Comparison of ENCODE assay signal across 1 cellular context in genomic region chr4:184538023-184538599, GRCh38.
TF ChIP-seq lines count a peak whose summit lies in the region.

No MANE protein-coding gene starts in this region.

TF ChIP-seq in K562, 482 proteins besides CTCF, POLR2A, EP300 and RAD21 (continued from another document and continues in another):
- TF ChIP-seq, protein P1, sequence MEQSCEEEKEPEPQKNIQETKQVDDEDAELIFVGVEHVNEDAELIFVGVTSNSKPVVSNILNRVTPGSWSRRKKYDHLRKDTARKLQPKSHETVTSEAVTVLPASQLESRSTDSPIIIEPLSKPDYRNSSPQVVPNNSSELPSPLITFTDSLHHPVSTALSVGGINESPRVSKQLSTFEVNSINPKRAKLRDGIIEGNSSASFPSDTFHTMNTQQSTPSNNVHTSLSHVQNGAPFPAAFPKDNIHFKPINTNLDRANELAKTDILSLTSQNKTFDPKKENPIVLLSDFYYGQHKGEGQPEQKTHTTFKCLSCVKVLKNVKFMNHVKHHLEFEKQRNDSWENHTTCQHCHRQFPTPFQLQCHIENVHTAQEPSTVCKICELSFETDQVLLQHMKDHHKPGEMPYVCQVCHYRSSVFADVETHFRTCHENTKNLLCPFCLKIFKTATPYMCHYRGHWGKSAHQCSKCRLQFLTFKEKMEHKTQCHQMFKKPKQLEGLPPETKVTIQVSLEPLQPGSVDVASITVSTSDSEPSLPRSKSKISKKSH (CRISPR knock-in tag; IDR thresholded peaks at IDR 0.05) = no peak
- TF ChIP-seq ESRRA (IDR thresholded peaks at IDR 0.05; ENCODE audit: borderline replicate concordance, low read depth) (peak; percentile 18; the same call in 1 of the 2 replicates), YY1 (IDR thresholded peaks at IDR 0.05; ENCODE audit: borderline replicate concordance in 1 of 3, control insufficient read depth in 1 of 3, extremely low read depth in 1 of 3, insufficient read depth in 3 of 3, insufficient read length in 1 of 3, insufficient replicate concordance in 2 of 3, low read depth in 1 of 3, low read length in 2 of 3) (peak in 1 of 3 experiments; percentile 13), GATA2 (CRISPR knock-in tag; IDR thresholded peaks at IDR 0.05) (no peak), ZNF24 (IDR thresholded peaks at IDR 0.05) (peak; percentile 62; the same call in 1 of the 2 replicates), DPF2 (IDR thresholded peaks at IDR 0.05) (0 out of 2 replicates have a peak, but pooled peaks have one; percentile 2), ATF1 (CRISPR knock-in tag; IDR thresholded peaks at IDR 0.05) (no peak), ATF1 (tag; IDR thresholded peaks at IDR 0.05) (peak; percentile 57), MYNN (IDR thresholded peaks at IDR 0.05) (peak; percentile 63; the same call in 1 of the 2 replicates), MYNN (CRISPR knock-in tag; IDR thresholded peaks at IDR 0.05) (no peak), TEAD4 (IDR thresholded peaks at IDR 0.05; ENCODE audit: low read length) (0 out of 2 replicates have a peak, but pooled peaks have one; percentile 46), TEAD4 (CRISPR knock-in tag; IDR thresholded peaks at IDR 0.05; ENCODE audit: borderline replicate concordance) (no peak), ZBTB8A (IDR thresholded peaks at IDR 0.05; ENCODE audit: partially characterized antibody) (no peak), TEAD1 (CRISPR knock-in tag; IDR thresholded peaks at IDR 0.05) (peak in 1 of 2 experiments; percentile 6; a peak in 1 of 4 replicates), ARID2 (IDR thresholded peaks at IDR 0.05) (peak; percentile 85), BCOR (IDR thresholded peaks at IDR 0.05) (no peak), ETS1 (conservative IDR thresholded peaks at IDR 0.05; ENCODE audit: control insufficient read depth, low read depth, low read length) (no peak), LCOR (CRISPR knock-in tag; IDR thresholded peaks at IDR 0.05) (peak; percentile 53; the same call in 1 of the 2 replicates), FIP1L1 (IDR thresholded peaks at IDR 0.05; ENCODE audit: low read depth, low read length, poor library complexity, severe bottlenecking) (no peak), GATAD2A (IDR thresholded peaks at IDR 0.05) (no peak), PHTF2 (CRISPR knock-in tag; IDR thresholded peaks at IDR 0.05) (no peak), ETV5 (CRISPR knock-in tag; IDR thresholded peaks at IDR 0.05; ENCODE audit: low read depth) (peak; percentile 38), ZNF318 (IDR thresholded peaks at IDR 0.05; ENCODE audit: borderline replicate concordance in 1 of 2, low read depth in 1 of 2) (peak in 1 of 2 experiments; percentile 39; a peak in 1 of 4 replicates), ADNP (tag; IDR thresholded peaks at IDR 0.05) (peak; percentile 12; the same call in 1 of the 2 replicates), SMC3 (conservative IDR thresholded peaks at IDR 0.05; ENCODE audit: insufficient read depth, low read depth, low read length) (peak; percentile 92), THRAP3 (IDR thresholded peaks at IDR 0.05; ENCODE audit: borderline replicate concordance) (0 out of 2 replicates have a peak, but pooled peaks have one; percentile 31), ARNT (IDR thresholded peaks at IDR 0.05) (peak in 1 of 2 experiments; percentile 35; a peak in 1 of 4 replicates), ZBTB7A (IDR thresholded peaks at IDR 0.05; ENCODE audit: borderline replicate concordance, control insufficient read depth, low read depth, low read length) (peak; percentile 56), RCOR1 (IDR thresholded peaks at IDR 0.05; ENCODE audit: borderline replicate concordance in 1 of 2, low read depth in 2 of 2, low read length in 2 of 2) (no peak), NFIC (IDR thresholded peaks at IDR 0.05) (0 out of 2 replicates have a peak, but pooled peaks have one; percentile 24), CREM (IDR thresholded peaks at IDR 0.05; ENCODE audit: low read depth) (peak; percentile 55), SMARCA5 (IDR thresholded peaks at IDR 0.05) (0 out of 2 replicates have a peak, but pooled peaks have one; percentile 26), RBM14 (IDR thresholded peaks at IDR 0.05; ENCODE audit: borderline replicate concordance, insufficient read depth, low read depth, low read length) (no peak), NBN (IDR thresholded peaks at IDR 0.05; ENCODE audit: low read depth) (peak; percentile 66; the same call in 1 of the 2 replicates), ZFP30 (CRISPR knock-in tag; IDR thresholded peaks at IDR 0.05; ENCODE audit: borderline replicate concordance) (no peak), RNF2 (IDR thresholded peaks at IDR 0.05) (0 out of 2 replicates have a peak, but pooled peaks have one; percentile 63), CTBP1 (IDR thresholded peaks at IDR 0.05; ENCODE audit: borderline replicate concordance) (peak; percentile 13; the same call in 1 of the 2 replicates)
- TF ChIP-seq, protein P2, sequence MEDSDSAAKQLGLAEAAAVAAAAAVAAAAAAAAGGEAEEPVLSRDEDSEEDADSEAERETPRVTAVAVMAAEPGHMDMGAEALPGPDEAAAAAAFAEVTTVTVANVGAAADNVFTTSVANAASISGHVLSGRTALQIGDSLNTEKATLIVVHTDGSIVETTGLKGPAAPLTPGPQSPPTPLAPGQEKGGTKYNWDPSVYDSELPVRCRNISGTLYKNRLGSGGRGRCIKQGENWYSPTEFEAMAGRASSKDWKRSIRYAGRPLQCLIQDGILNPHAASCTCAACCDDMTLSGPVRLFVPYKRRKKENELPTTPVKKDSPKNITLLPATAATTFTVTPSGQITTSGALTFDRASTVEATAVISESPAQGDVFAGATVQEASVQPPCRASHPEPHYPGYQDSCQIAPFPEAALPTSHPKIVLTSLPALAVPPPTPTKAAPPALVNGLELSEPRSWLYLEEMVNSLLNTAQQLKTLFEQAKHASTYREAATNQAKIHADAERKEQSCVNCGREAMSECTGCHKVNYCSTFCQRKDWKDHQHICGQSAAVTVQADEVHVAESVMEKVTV (CRISPR knock-in tag; IDR thresholded peaks at IDR 0.05) = peak; percentile 88
- TF ChIP-seq, protein P3, sequence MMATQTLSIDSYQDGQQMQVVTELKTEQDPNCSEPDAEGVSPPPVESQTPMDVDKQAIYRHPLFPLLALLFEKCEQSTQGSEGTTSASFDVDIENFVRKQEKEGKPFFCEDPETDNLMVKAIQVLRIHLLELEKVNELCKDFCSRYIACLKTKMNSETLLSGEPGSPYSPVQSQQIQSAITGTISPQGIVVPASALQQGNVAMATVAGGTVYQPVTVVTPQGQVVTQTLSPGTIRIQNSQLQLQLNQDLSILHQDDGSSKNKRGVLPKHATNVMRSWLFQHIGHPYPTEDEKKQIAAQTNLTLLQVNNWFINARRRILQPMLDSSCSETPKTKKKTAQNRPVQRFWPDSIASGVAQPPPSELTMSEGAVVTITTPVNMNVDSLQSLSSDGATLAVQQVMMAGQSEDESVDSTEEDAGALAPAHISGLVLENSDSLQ (IDR thresholded peaks at IDR 0.05) = peak; percentile 43; the same call in 1 of the 2 replicates
- TF ChIP-seq, protein P4, sequence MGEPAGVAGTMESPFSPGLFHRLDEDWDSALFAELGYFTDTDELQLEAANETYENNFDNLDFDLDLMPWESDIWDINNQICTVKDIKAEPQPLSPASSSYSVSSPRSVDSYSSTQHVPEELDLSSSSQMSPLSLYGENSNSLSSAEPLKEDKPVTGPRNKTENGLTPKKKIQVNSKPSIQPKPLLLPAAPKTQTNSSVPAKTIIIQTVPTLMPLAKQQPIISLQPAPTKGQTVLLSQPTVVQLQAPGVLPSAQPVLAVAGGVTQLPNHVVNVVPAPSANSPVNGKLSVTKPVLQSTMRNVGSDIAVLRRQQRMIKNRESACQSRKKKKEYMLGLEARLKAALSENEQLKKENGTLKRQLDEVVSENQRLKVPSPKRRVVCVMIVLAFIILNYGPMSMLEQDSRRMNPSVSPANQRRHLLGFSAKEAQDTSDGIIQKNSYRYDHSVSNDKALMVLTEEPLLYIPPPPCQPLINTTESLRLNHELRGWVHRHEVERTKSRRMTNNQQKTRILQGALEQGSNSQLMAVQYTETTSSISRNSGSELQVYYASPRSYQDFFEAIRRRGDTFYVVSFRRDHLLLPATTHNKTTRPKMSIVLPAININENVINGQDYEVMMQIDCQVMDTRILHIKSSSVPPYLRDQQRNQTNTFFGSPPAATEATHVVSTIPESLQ (CRISPR knock-in tag; IDR thresholded peaks at IDR 0.05) = no peak
- TF ChIP-seq, protein P5, sequence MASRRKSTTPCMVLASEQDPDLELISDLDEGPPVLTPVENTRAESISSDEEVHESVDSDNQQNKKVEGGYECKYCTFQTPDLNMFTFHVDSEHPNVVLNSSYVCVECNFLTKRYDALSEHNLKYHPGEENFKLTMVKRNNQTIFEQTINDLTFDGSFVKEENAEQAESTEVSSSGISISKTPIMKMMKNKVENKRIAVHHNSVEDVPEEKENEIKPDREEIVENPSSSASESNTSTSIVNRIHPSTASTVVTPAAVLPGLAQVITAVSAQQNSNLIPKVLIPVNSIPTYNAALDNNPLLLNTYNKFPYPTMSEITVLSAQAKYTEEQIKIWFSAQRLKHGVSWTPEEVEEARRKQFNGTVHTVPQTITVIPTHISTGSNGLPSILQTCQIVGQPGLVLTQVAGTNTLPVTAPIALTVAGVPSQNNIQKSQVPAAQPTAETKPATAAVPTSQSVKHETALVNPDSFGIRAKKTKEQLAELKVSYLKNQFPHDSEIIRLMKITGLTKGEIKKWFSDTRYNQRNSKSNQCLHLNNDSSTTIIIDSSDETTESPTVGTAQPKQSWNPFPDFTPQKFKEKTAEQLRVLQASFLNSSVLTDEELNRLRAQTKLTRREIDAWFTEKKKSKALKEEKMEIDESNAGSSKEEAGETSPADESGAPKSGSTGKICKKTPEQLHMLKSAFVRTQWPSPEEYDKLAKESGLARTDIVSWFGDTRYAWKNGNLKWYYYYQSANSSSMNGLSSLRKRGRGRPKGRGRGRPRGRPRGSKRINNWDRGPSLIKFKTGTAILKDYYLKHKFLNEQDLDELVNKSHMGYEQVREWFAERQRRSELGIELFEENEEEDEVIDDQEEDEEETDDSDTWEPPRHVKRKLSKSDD (conservative IDR thresholded peaks at IDR 0.05; ENCODE audit: low read length) = no peak; the same call in 1 of the 2 replicates
- TF ChIP-seq, protein P6, sequence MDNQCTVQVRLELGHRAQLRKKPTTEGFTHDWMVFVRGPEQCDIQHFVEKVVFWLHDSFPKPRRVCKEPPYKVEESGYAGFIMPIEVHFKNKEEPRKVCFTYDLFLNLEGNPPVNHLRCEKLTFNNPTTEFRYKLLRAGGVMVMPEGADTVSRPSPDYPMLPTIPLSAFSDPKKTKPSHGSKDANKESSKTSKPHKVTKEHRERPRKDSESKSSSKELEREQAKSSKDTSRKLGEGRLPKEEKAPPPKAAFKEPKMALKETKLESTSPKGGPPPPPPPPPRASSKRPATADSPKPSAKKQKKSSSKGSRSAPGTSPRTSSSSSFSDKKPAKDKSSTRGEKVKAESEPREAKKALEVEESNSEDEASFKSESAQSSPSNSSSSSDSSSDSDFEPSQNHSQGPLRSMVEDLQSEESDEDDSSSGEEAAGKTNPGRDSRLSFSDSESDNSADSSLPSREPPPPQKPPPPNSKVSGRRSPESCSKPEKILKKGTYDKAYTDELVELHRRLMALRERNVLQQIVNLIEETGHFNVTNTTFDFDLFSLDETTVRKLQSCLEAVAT (IDR thresholded peaks at IDR 0.05) = peak in 1 of 2 experiments; percentile 27; a peak in 1 of 4 replicates
